ENCODE assay signal across 8 cellular contexts in genomic region chr17:67718325-67718941, GRCh38. TPM values are rescaled to one million over a fixed set of nuclear protein-coding genes. Genes with fewer than 3 reads are reported as not detected.
DNase-seq lines count a peak whose midpoint lies in the region; ATAC-seq and TF ChIP-seq lines count a peak whose summit lies in the region.

No MANE protein-coding gene starts in this region.

- peak overlapping the region; percentile 99 for H3K9ac ChIP-seq in HUES6 (ENCODE audit: low read length)

- CTCF ChIA-PET in activated B cell treated with CpG ODN at 0.5 μM for 24 hours (lab: Charles Lee), result interaction anchor here (1.2 kb wide), 1 partner anchor 107 kb away, joined by 3 read pairs; the partner anchor contains the start of gene BPTF

- H3K4me1 Mint-ChIP-seq in activated B cell treated with CpG ODN at 0.5 μM for 24 hours, result peaks cover 30% of the 10 kb centered on the region
- peaks cover 15% of the 10 kb centered on the region for H3K4me1 Mint-ChIP-seq in neural crest cell

- peak; percentile 47 for DNase-seq in activated CD4-positive, alpha-beta T cell treated with anti-CD3 and anti-CD28 coated beads for 48 hours
- DNase-seq in activated CD4-positive, alpha-beta T cell treated with anti-CD3 and anti-CD28 coated beads, Interleukin-2, amount 50 U/mL, for 4 hours, result no peak
- DNase-seq in activated B cell treated with CpG ODN at 0.5 μM for 24 hours (no peak), neural crest cell (ENCODE audit: low read depth, low spot score) (no peak), vagina (ENCODE audit: extremely low spot score in 2 of 2) (no peak)

- H3K4me3 ChIP-seq in HUES6 (ENCODE audit: low read depth, low read length), result peak overlapping the region; percentile 93
- peak overlapping the region; percentile 67 to 92 for H3K4me3 ChIP-seq in vagina

- H3K4me1 ChIP-seq in HUES6 (ENCODE audit: control insufficient read depth, insufficient read depth, low read length) (0 out of 2 replicates have a peak, but pooled peaks cover 6% of the 10 kb centered on the region), vagina (peaks cover 22% of the 10 kb centered on the region)

- intact Hi-C loops in activated B cell treated with CpG ODN at 0.5 μM for 24 hours (cut with micrococcal nuclease) (no loop called here), vagina (cut with DNase I) (no loop called here)

- H3K4me3 Mint-ChIP-seq in activated B cell treated with CpG ODN at 0.5 μM for 24 hours (peak overlapping the region; percentile 100), neural crest cell (peak overlapping the region; percentile 99)

- no peak for TF ChIP-seq CTCF in activated B cell treated with CpG ODN at 0.5 μM for 24 hours (IDR thresholded peaks at IDR 0.05)
- no peak for TF ChIP-seq CTCF in neural crest cell (conservative IDR thresholded peaks at IDR 0.05)
- no peak for TF ChIP-seq CTCF in vagina (IDR thresholded peaks at IDR 0.05)

- H3K27ac Mint-ChIP-seq in activated B cell treated with CpG ODN at 0.5 μM for 24 hours (peak overlapping the region; percentile 99), neural crest cell (ENCODE audit: unreplicated experiment) (peak overlapping the region; percentile 100)

- H3K27ac ChIP-seq in HUES6 (ENCODE audit: low read depth, low read length) (peak overlapping the region; percentile 92), vagina (peak overlapping the region; percentile 90)

- H3K36me3 Mint-ChIP-seq in activated B cell treated with CpG ODN at 0.5 μM for 24 hours (ENCODE audit: low read depth) (peaks cover 40% of the 10 kb centered on the region), neural crest cell (ENCODE audit: low read depth) (peaks cover 9% of the 10 kb centered on the region)

- TF ChIP-seq POLR2A in vagina (IDR thresholded peaks at IDR 0.05), result no peak

- no peaks in the 10 kb centered on the region for H3K9me3 Mint-ChIP-seq in activated B cell treated with CpG ODN at 0.5 μM for 24 hours
- H3K9me3 Mint-ChIP-seq in neural crest cell, result no peaks in the 10 kb centered on the region

- H3K36me3 ChIP-seq in HUES6 (ENCODE audit: control insufficient read depth, insufficient read depth, low read length), result peaks cover 35% of the 10 kb centered on the region
- peaks cover 0 to 26% of the 10 kb centered on the region in 2 donors for H3K36me3 ChIP-seq in vagina

- H3K9me3 ChIP-seq in HUES6 (ENCODE audit: control insufficient read depth, insufficient read depth, low read depth, low read length), result peaks cover 3% of the 10 kb centered on the region; the same call in 1 of the 2 replicates
- no peaks in the 10 kb centered on the region for H3K9me3 ChIP-seq in vagina

- H3K27me3 Mint-ChIP-seq in activated B cell treated with CpG ODN at 0.5 μM for 24 hours (no peaks in the 10 kb centered on the region), neural crest cell (ENCODE audit: low read depth) (no peaks in the 10 kb centered on the region)

- ATAC-seq in activated B cell treated with CpG ODN at 0.5 μM for 24 hours (ENCODE audit: low read depth) (no peak), esophagus mucosa (peak; percentile 19), HG03521 (IDR thresholded peaks at IDR 0.05; ENCODE audit: unreplicated experiment) (no peak)

- POLR2A ChIA-PET in activated B cell treated with CpG ODN at 0.5 μM for 24 hours (lab: Charles Lee), result interaction anchor here (0.8 to 2.2 kb wide), 10 partner anchors 14 to 794 kb away, joined by 3 to 9 read pairs (median 4); partner anchors contain the start of genes ARSG, BPTF, KPNA2 and PRKAR1A

- H3K27me3 ChIP-seq in HUES6 (ENCODE audit: control insufficient read depth, insufficient read depth, low read length) (no peaks in the 10 kb centered on the region), vagina (no peaks in the 10 kb centered on the region)

RNA-seq across cellular contexts. Expression of gene NOL11, which starts 0.7 kb away (rescaled TPM):
- total RNA-seq in activated B cell treated with CpG ODN at 0.5 μM for 24 hours, result 67.9 and 70.6 TPM in 2 replicates
- 31.1 TPM for total RNA-seq in esophagus mucosa
- total RNA-seq in neural crest cell, result 82.4 and 88.7 TPM in 2 replicates
- total RNA-seq in vagina, result 35.4 TPM
